Comparison of ENCODE assay signal across 24 cellular contexts in genomic region chr6:129015721-129016120, GRCh38.
"Had no signal": no experiment of that assay in that cellular context is flagged by ENCODE, and none has a peak within 500 bp of the region (broad histone marks: within the 10 kb centered on the region; RNA-seq: fewer than 3 reads in every experiment).

No MANE protein-coding gene starts in this region.

- DNase-seq: dermis blood vessel endothelial cell; effector memory CD8-positive, alpha-beta T cell; erythroblast; esophagus squamous epithelium; foreskin melanocyte; glutamatergic neuron; heart right ventricle; hippocampal formation; left cardiac atrium; left lung; mesenchymal stem cell; mucosa of descending colon; naive B cell; pancreas; right lobe of liver; small intestine; stimulated activated CD4-positive, alpha-beta T cell treated with anti-CD3 and anti-CD28 coated beads, Interleukin-15, amount 100 ng/mL, for 24 hours; stimulated activated CD4-positive, alpha-beta T cell treated with anti-CD3 and anti-CD28 coated beads, Interleukin-2, amount 100 ng/mL, for 48 hours; stimulated activated naive B cell treated with anti-CD40 and anti-IgM and Interleukin-4, amounts not matched to agents 10 μg/mL and 1 μg/mL and 100 μg/mL, for 72 hours; stimulated activated naive CD8-positive, alpha-beta T cell treated with anti-CD3 and anti-CD28 coated beads, Interleukin-15, amount 100 ng/mL, for 72 hours; transverse colon had no signal

- H3K9me3 ChIP-seq: esophagus squamous epithelium, left lung, mucosa of descending colon, neutrophil, pancreas, right lobe of liver, suprapubic skin, transverse colon had no signal

- H3K4me1 ChIP-seq: esophagus squamous epithelium, left lung, pancreas, right lobe of liver, suprapubic skin, transverse colon had no signal

- H3K36me3 ChIP-seq: esophagus squamous epithelium, heart right ventricle, left lung, neutrophil, pancreas, right lobe of liver, suprapubic skin, transverse colon had no signal

- ATAC-seq: effector memory CD8-positive, alpha-beta T cell; heart right ventricle; left cardiac atrium; left lung; mucosa of descending colon; natural killer cell treated with Interleukin-12 subunit alpha and Interleukin-12 subunit beta and Interleukin-15 and Interleukin-18, amount 100 ng/mL, for 72 hours; pancreas; right lobe of liver; stimulated activated naive B cell treated with anti-CD40 and anti-IgM and Interleukin-4, amounts not matched to agents 10 μg/mL and 1 μg/mL and 100 μg/mL, for 72 hours; stimulated activated naive CD8-positive, alpha-beta T cell treated with anti-CD3 and anti-CD28 coated beads, Interleukin-15, amount 100 ng/mL, for 72 hours had no signal

- H3K27ac ChIP-seq: esophagus squamous epithelium, heart right ventricle, left lung, neutrophil, pancreas, right lobe of liver, suprapubic skin, transverse colon had no signal

- H3K4me3 ChIP-seq: esophagus squamous epithelium, heart right ventricle, left lung, mucosa of descending colon, pancreas, right lobe of liver, suprapubic skin, transverse colon had no signal

- H3K27me3 ChIP-seq: esophagus squamous epithelium, heart right ventricle, left lung, neutrophil, pancreas, right lobe of liver, suprapubic skin, transverse colon had no signal
